In the genomic region with DNA sequence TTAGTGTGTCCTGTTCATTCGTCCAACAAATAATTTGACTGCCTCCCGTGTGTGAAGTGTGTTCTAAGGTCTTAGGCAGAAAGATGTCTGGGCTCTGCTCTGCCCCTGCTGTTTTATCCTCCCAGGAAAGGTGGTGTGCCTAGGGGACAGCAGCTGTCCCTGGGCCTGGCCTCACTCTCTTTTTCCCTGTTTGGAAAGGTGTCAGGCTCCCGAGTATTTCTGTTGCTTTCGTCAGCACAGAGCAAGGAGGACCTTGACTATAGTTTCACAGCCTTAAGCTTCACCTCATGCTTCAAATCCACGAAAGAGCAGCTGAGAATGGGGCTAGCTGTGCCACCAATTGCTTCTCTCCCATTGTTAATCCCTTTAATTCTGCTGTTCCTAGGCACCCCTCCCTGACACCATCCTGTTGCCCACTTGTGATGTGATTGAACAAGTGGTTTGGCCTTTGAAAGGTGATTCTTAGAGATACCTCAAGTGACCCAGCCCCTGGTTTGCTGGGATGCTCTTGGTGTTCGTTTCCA, we compare ENCODE assay signal across 15 cellular contexts. TPM values are rescaled to one million over a fixed set of nuclear protein-coding genes. Genes with fewer than 3 reads are reported as not detected.
DNase-seq lines count a peak whose midpoint lies in the region; ATAC-seq, FAIRE-seq and TF ChIP-seq lines count a peak whose summit lies in the region.
"Had no signal": no experiment of that assay in that cellular context is flagged by ENCODE, and none has a peak within 500 bp of the region (broad histone marks: within the 10 kb centered on the region; RNA-seq: fewer than 3 reads in every experiment).

No MANE protein-coding gene starts in this region.

- no peak for ATAC-seq in stimulated activated naive CD8-positive, alpha-beta T cell treated with anti-CD3 and anti-CD28 coated beads, Interleukin-15, Interleukin-2, amounts not matched to agents 100 U/mL and 50 U/mL, for 24 hours

- H3K4me1 Mint-ChIP-seq in mesothelial cell of epicardium = peaks cover 9% of the 10 kb centered on the region
- H3K4me1 Mint-ChIP-seq: CD8-positive, alpha-beta memory T cell had no signal

- H3K27ac ChIP-seq in SJCRH30 (peak overlapping the region; percentile 49), substantia nigra (ENCODE audit: low read depth, low read length, poor library complexity, severe bottlenecking) (peak overlapping the region; percentile 82)
- H3K27ac ChIP-seq: BLaER1 had no signal

- H3K27me3 Mint-ChIP-seq in mesothelial cell of epicardium (ENCODE audit: low read depth) = no peaks in the 10 kb centered on the region
- H3K27me3 Mint-ChIP-seq: CD8-positive, alpha-beta memory T cell; IgD-negative memory B cell had no signal

- H3K9me3 ChIP-seq in SJCRH30 (replicated peaks) = no peaks in the 10 kb centered on the region

- no peak overlapping the region for H3K4me3 ChIP-seq in SJCRH30
- H3K4me3 ChIP-seq: BLaER1 had no signal

- peaks cover 8% of the 10 kb centered on the region for H3K36me3 Mint-ChIP-seq in mesothelial cell of epicardium

- TF ChIP-seq CTCF in mesothelial cell of epicardium (IDR thresholded peaks at IDR 0.05; ENCODE audit: unreplicated experiment) = no peak

- H3K27me3 ChIP-seq in SJCRH30 = no peaks in the 10 kb centered on the region
- H3K27me3 ChIP-seq: BLaER1 had no signal

- no peak overlapping the region for H3K4me3 Mint-ChIP-seq in mesothelial cell of epicardium
- H3K4me3 Mint-ChIP-seq: CD8-positive, alpha-beta memory T cell; IgD-negative memory B cell had no signal

- H3K9me3 Mint-ChIP-seq in mesothelial cell of epicardium = peaks cover 4% of the 10 kb centered on the region
- H3K9me3 Mint-ChIP-seq: CD8-positive, alpha-beta memory T cell; IgD-negative memory B cell had no signal

- H3K36me3 ChIP-seq in SJCRH30 = no peaks in the 10 kb centered on the region; the same call in 1 of the 2 replicates
- H3K36me3 ChIP-seq: BLaER1 had no signal

- no peak for DNase-seq in HTR-8/SVneo (ENCODE audit: insufficient read length, low spot score)
- DNase-seq in SJCRH30 = peak; percentile 39 to 79
- no peak for DNase-seq in mesothelial cell of epicardium (ENCODE audit: low spot score in 2 of 2, unreplicated experiment in 2 of 2)
- peak in 1 of 49 donors; percentile 23 for DNase-seq in substantia nigra (lab: John Stamatoyannopoulos, UW)
- DNase-seq in putamen (ENCODE audit: low spot score) = no peak
- DNase-seq in activated T-cell treated with anti-CD3 and anti-CD28 coated beads, Interleukin-2, amount 50 U/mL, for 1 hour = no peak
- DNase-seq in stimulated activated naive CD8-positive, alpha-beta T cell treated with anti-CD3 and anti-CD28 coated beads, Interleukin-15, Interleukin-2, amounts not matched to agents 100 U/mL and 50 U/mL, for 24 hours = no peak
- DNase-seq: CD8-positive, alpha-beta memory T cell; DMS 273 treated with DMSO at 0.1 percent for 48 hours; NCI-H1930; NCI-H2227 treated with DMSO at 0.1 percent for 48 hours; SIG-M5 had no signal

- peaks cover 10% of the 10 kb centered on the region for H3K4me1 ChIP-seq in SJCRH30
- H3K4me1 ChIP-seq: BLaER1 had no signal

- H3K27ac Mint-ChIP-seq in mesothelial cell of epicardium = peak overlapping the region; percentile 27
- H3K27ac Mint-ChIP-seq: CD8-positive, alpha-beta memory T cell; IgD-negative memory B cell had no signal

- peak; percentile 76 for FAIRE-seq in HTR-8/SVneo (lab: Jason Lieb, UNC)
- FAIRE-seq: H54 had no signal

RNA-seq across cellular contexts. Expression of gene TGFB3, which starts 54.2 kb away (rescaled TPM):
- 4.9 and 6.3 TPM in 2 replicates for total RNA-seq in SJCRH30 (2014; rRNA removed; shearing (Covaris generic))
- total RNA-seq in mesothelial cell of epicardium = 62.0 to 66.4 TPM (median 65.2 TPM) in 3 replicates

RNA-seq across cellular contexts. Expression of gene IFT43, which starts 57.9 kb away (rescaled TPM):
- 14.4 and 15.0 TPM in 2 replicates for total RNA-seq in SJCRH30 (2014; rRNA removed; shearing (Covaris generic))
- total RNA-seq in mesothelial cell of epicardium = 39.8 to 46.0 TPM (median 43.4 TPM) in 3 replicates

Comparison
In these comparisons a context has a peak if more than half of its experiments do, and no peak if none do; other contexts are left out.
1. DNase-seq: peak in SJCRH30 (2 of 2); none in HTR-8/SVneo (single experiment), mesothelial cell of epicardium (0 of 2), putamen (single experiment), activated T-cell treated with anti-CD3 and anti-CD28 coated beads, Interleukin-2, amount 50 U/mL, for 1 hour (single experiment) and stimulated activated naive CD8-positive, alpha-beta T cell treated with anti-CD3 and anti-CD28 coated beads, Interleukin-15, Interleukin-2, amounts not matched to agents 100 U/mL and 50 U/mL, for 24 hours (single experiment).